In genomic region chr3:66456711-66457173, GRCh38 we compare ENCODE assay signal across 15 cellular contexts. TPM values are rescaled to one million over a fixed set of nuclear protein-coding genes. Genes with fewer than 3 reads are reported as not detected.
DNase-seq lines count a peak whose midpoint lies in the region; ATAC-seq and TF ChIP-seq lines count a peak whose summit lies in the region.
"Had no signal": no experiment of that assay in that cellular context is flagged by ENCODE, and none has a peak within 500 bp of the region (broad histone marks: within the 10 kb centered on the region; RNA-seq: fewer than 3 reads in every experiment).

No MANE protein-coding gene starts in this region.

- DNase-seq in AG10803 (ENCODE audit: low read depth) (peak; percentile 26), head of caudate nucleus (peak; percentile 33 to 89 (median 69)), neural crest cell (ENCODE audit: low read depth, low spot score) (no peak), NCI-H2081 treated with DMSO at 0.1 percent for 48 hours (lab: John Stamatoyannopoulos, UW) (no peak), UCSD-AML1 (lab: John Stamatoyannopoulos, UW; ENCODE audit: unreplicated experiment) (no peak), AML-193 (lab: John Stamatoyannopoulos, UW) (no peak)
- DNase-seq in activated CD8-positive, alpha-beta T cell treated with anti-CD3 and anti-CD28 coated beads for 36 hours = peak; percentile 20
- DNase-seq: activated B cell treated with CpG ODN at 0.5 μM for 24 hours; effector memory CD4-positive, alpha-beta T cell; EL; SHP77 treated with DMSO at 0.1 percent for 48 hours; stimulated activated naive CD4-positive, alpha-beta T cell treated with Interleukin-2 at 50 U/mL for 16 hours had no signal

- CTCF ChIA-PET in activated CD8-positive, alpha-beta T cell treated with anti-CD3 and anti-CD28 coated beads for 36 hours (lab: Charles Lee) = no interaction called here

- H3K27me3 Mint-ChIP-seq in activated CD8-positive, alpha-beta T cell treated with anti-CD3 and anti-CD28 coated beads for 36 hours = no peaks in the 10 kb centered on the region
- H3K27me3 Mint-ChIP-seq in neural crest cell (ENCODE audit: low read depth) = no peaks in the 10 kb centered on the region
- H3K27me3 Mint-ChIP-seq: activated B cell treated with CpG ODN at 0.5 μM for 24 hours had no signal

- POLR2A ChIA-PET in activated CD8-positive, alpha-beta T cell treated with anti-CD3 and anti-CD28 coated beads for 36 hours (lab: Charles Lee) = no interaction called here

- H3K4me1 Mint-ChIP-seq in activated CD8-positive, alpha-beta T cell treated with anti-CD3 and anti-CD28 coated beads for 36 hours (ENCODE audit: low read depth) = peaks cover 8% of the 10 kb centered on the region
- peaks cover 74% of the 10 kb centered on the region for H3K4me1 Mint-ChIP-seq in neural crest cell
- H3K4me1 Mint-ChIP-seq: activated B cell treated with CpG ODN at 0.5 μM for 24 hours had no signal

- no peaks in the 10 kb centered on the region for H3K9me3 Mint-ChIP-seq in activated CD8-positive, alpha-beta T cell treated with anti-CD3 and anti-CD28 coated beads for 36 hours
- H3K9me3 Mint-ChIP-seq in neural crest cell = no peaks in the 10 kb centered on the region
- H3K9me3 Mint-ChIP-seq: activated B cell treated with CpG ODN at 0.5 μM for 24 hours; activated T-helper 2 cell treated with anti-CD3 and anti-CD28 coated beads, Interferon-gamma antibody, Interleukin-2, Interleukin-4, amounts not matched to agents 10 μg/mL and 5 μg/mL and 100 μg/mL, durations not matched to agents 14 hours and 24 hours and 36 hours had no signal

- intact Hi-C loops in activated CD8-positive, alpha-beta T cell treated with anti-CD3 and anti-CD28 coated beads for 36 hours (cut with micrococcal nuclease) = no loop called here
- intact Hi-C loops in head of caudate nucleus (cut with DNase I) = no loop called here

- H3K36me3 Mint-ChIP-seq in activated CD8-positive, alpha-beta T cell treated with anti-CD3 and anti-CD28 coated beads for 36 hours (ENCODE audit: low read depth) = peaks cover 19% of the 10 kb centered on the region
- peaks cover 23% of the 10 kb centered on the region for H3K36me3 Mint-ChIP-seq in neural crest cell (ENCODE audit: low read depth)

- no peak for ATAC-seq in activated CD8-positive, alpha-beta T cell treated with anti-CD3 and anti-CD28 coated beads for 36 hours
- no peak for ATAC-seq in HG02571 (IDR thresholded peaks at IDR 0.05; ENCODE audit: unreplicated experiment)
- ATAC-seq: A549 had no signal

- no peak overlapping the region for H3K4me3 ChIP-seq in AG10803 (ENCODE audit: low read length)
- H3K4me3 ChIP-seq: A549 had no signal

- H3K27ac Mint-ChIP-seq in activated CD8-positive, alpha-beta T cell treated with anti-CD3 and anti-CD28 coated beads for 36 hours = no peak overlapping the region
- peak overlapping the region; percentile 44 for H3K27ac Mint-ChIP-seq in neural crest cell (ENCODE audit: unreplicated experiment)
- H3K27ac Mint-ChIP-seq: activated B cell treated with CpG ODN at 0.5 μM for 24 hours; activated T-helper 2 cell treated with anti-CD3 and anti-CD28 coated beads, Interferon-gamma antibody, Interleukin-2, Interleukin-4, amounts not matched to agents 10 μg/mL and 5 μg/mL and 100 μg/mL, durations not matched to agents 14 hours and 24 hours and 36 hours had no signal

- TF ChIP-seq CTCF in AG10803 (conservative IDR thresholded peaks at IDR 0.05; ENCODE audit: low read length) = no peak
- no peak for TF ChIP-seq CTCF in activated CD8-positive, alpha-beta T cell treated with anti-CD3 and anti-CD28 coated beads for 36 hours (IDR thresholded peaks at IDR 0.05)
- TF ChIP-seq CTCF in neural crest cell (conservative IDR thresholded peaks at IDR 0.05) = no peak

- no peak overlapping the region for H3K4me3 Mint-ChIP-seq in activated CD8-positive, alpha-beta T cell treated with anti-CD3 and anti-CD28 coated beads for 36 hours
- H3K4me3 Mint-ChIP-seq in neural crest cell = no peak overlapping the region
- H3K4me3 Mint-ChIP-seq: activated B cell treated with CpG ODN at 0.5 μM for 24 hours had no signal

RNA-seq across cellular contexts. Expression of gene LRIG1, which starts 44.1 kb away (rescaled TPM):
- 10 to 100 TPM; 12.7 to 13.0 TPM for total RNA-seq in activated CD8-positive, alpha-beta T cell treated with anti-CD3 and anti-CD28 coated beads for 36 hours
- 167 and 178 TPM in 2 replicates for total RNA-seq in neural crest cell

Comparison
In these comparisons a context has a peak if more than half of its experiments do, and no peak if none do; other contexts are left out.
1. DNase-seq: peak in AG10803 (single experiment), activated CD8-positive, alpha-beta T cell treated with anti-CD3 and anti-CD28 coated beads for 36 hours (single experiment) and head of caudate nucleus (42 of 42); none in neural crest cell (single experiment), NCI-H2081 treated with DMSO at 0.1 percent for 48 hours (single experiment), UCSD-AML1 (single experiment) and AML-193 (0 of 2).
2. RNA of gene LRIG1, which starts 44.1 kb away (total RNA-seq): 167 to 178 TPM in neural crest cell; 12.7 to 13.0 TPM in activated CD8-positive, alpha-beta T cell treated with anti-CD3 and anti-CD28 coated beads for 36 hours; every median in the first group is over 10 times any median in the second.